ENCODE assay signal across 11 cellular contexts in genomic region chr11:68525930-68526329, GRCh38.
DNase-seq lines count a peak whose midpoint lies in the region; ATAC-seq and TF ChIP-seq lines count a peak whose summit lies in the region.
"Had no signal": no experiment of that assay in that cellular context is flagged by ENCODE, and none has a peak within 500 bp of the region (broad histone marks: within the 10 kb centered on the region; RNA-seq: fewer than 3 reads in every experiment).

No MANE protein-coding gene starts in this region.

- H3K36me3 ChIP-seq in sigmoid colon = peaks cover 0 to 38% (median 3%) of the 10 kb centered on the region in 4 donors

- DNase-seq in HCEC 1CT (peak; percentile 8), RWPE1 (ENCODE audit: low spot score) (peak; percentile 57), epithelial cell of proximal tubule (ENCODE audit: low read depth) (peak; percentile 42), omental fat pad (ENCODE audit: low spot score) (no peak), lower leg skin (ENCODE audit: low spot score in 2 of 2) (no peak), RKO (ENCODE audit: low spot score) (no peak), sigmoid colon (no peak)
- DNase-seq: activated naive CD4-positive, alpha-beta T cell treated with anti-CD3 and anti-CD28 coated beads, Interleukin-2, amount 50 U/mL, for 16 hours had no signal

- POLR2A ChIA-PET in RWPE1 (lab: Yijun Ruan, JAX; ENCODE audit: low non-redundant PET) = no interaction called here

- 75 to 77% methylated on average over 4 of the region's 4 CpGs for WGBS in lower leg skin, 2 donors
- WGBS in sigmoid colon, 2 donors = 48 to 76% methylated on average over 4 of the region's 4 CpGs

- no peaks in the 10 kb centered on the region for H3K9me3 ChIP-seq in sigmoid colon
- H3K9me3 ChIP-seq: BLaER1 had no signal

- no peak for TF ChIP-seq POLR2A in lower leg skin (IDR thresholded peaks at IDR 0.05)
- TF ChIP-seq POLR2A in sigmoid colon (IDR thresholded peaks at IDR 0.05) = no peak

- H3K27me3 ChIP-seq in sigmoid colon = no peaks in the 10 kb centered on the region
- H3K27me3 ChIP-seq: BLaER1 had no signal

- no peak overlapping the region for H3K4me3 ChIP-seq in epithelial cell of proximal tubule (ENCODE audit: low read depth, low read length)
- no peak overlapping the region for H3K4me3 ChIP-seq in lower leg skin (ENCODE audit: low read depth, poor library complexity, severe bottlenecking)
- H3K4me3 ChIP-seq in sigmoid colon = no peak overlapping the region
- H3K4me3 ChIP-seq: BLaER1 had no signal

- peak; percentile 41 for ATAC-seq in omental fat pad (ENCODE audit: low FRiP score)
- no peak for ATAC-seq in GM18502 (IDR thresholded peaks at IDR 0.05; ENCODE audit: poor library complexity, unreplicated experiment)

- CTCF ChIA-PET in RWPE1 (lab: Yijun Ruan, JAX) = no interaction called here

- peaks cover 0 to 51% (median 35%) of the 10 kb centered on the region in 4 donors for H3K4me1 ChIP-seq in sigmoid colon

- intact Hi-C loops in lower leg skin (cut with DNase I; ENCODE audit: low total_unique reads) (no loop called here), sigmoid colon (cut with DNase I) (no loop called here)

- no peak for TF ChIP-seq EP300 in sigmoid colon (IDR thresholded peaks at IDR 0.05)

- TF ChIP-seq CTCF in RWPE1 (conservative IDR thresholded peaks at IDR 0.05; ENCODE audit: low read depth) (no peak), epithelial cell of proximal tubule (conservative IDR thresholded peaks at IDR 0.05; ENCODE audit: low read depth, low read length) (no peak), omental fat pad (IDR thresholded peaks at IDR 0.05) (no peak), lower leg skin (IDR thresholded peaks at IDR 0.05) (no peak), sigmoid colon (IDR thresholded peaks at IDR 0.05) (no peak)

- H3K27ac ChIP-seq in RWPE1 (no peak overlapping the region), sigmoid colon (no peak overlapping the region)
- H3K27ac ChIP-seq: BLaER1, parathyroid adenoma had no signal

Comparison
In these comparisons a context has a peak if more than half of its experiments do, and no peak if none do; other contexts are left out.
1. DNase-seq: peak in HCEC 1CT (single experiment), RWPE1 (single experiment) and epithelial cell of proximal tubule (single experiment); none in omental fat pad (single experiment), lower leg skin (0 of 2), RKO (single experiment) and sigmoid colon (single experiment).